8 cellular contexts compared by ENCODE assay signal in genomic region chr12:121530600-121531355, GRCh38. TPM values are rescaled to one million over a fixed set of nuclear protein-coding genes. Genes with fewer than 3 reads are reported as not detected.
DNase-seq lines count a peak whose midpoint lies in the region; ATAC-seq and TF ChIP-seq lines count a peak whose summit lies in the region.

No MANE protein-coding gene starts in this region.

- H3K4me3 ChIP-seq in fibroblast of villous mesenchyme (ENCODE audit: low read depth, low read length) = no peak overlapping the region

- ATAC-seq in GM18868 (IDR thresholded peaks at IDR 0.05; ENCODE audit: unreplicated experiment) (peak; percentile 53), GM19328 (IDR thresholded peaks at IDR 0.05; ENCODE audit: unreplicated experiment) (no peak), HG02759 (IDR thresholded peaks at IDR 0.05; ENCODE audit: unreplicated experiment) (no peak)

- TF ChIP-seq CTCF in fibroblast of villous mesenchyme (IDR thresholded peaks at IDR 0.05; ENCODE audit: insufficient read depth, low read depth, low read length) = no peak

- DNase-seq in NOMO-1 (lab: John Stamatoyannopoulos, UW; ENCODE audit: unreplicated experiment in 2 of 2) (peak; percentile 69 to 74), activated T-cell treated with anti-CD3 and anti-CD28 coated beads for 48 hours (ENCODE audit: low read depth) (peak; percentile 43), fibroblast of villous mesenchyme (ENCODE audit: low read depth) (peak; percentile 84), renal cortical epithelial cell (ENCODE audit: low read depth) (peak; percentile 69), RPMI8226 (no peak)

RNA-seq across cellular contexts. Expression of gene KDM2B, which starts 50.0 kb away (rescaled TPM):
- total RNA-seq in fibroblast of villous mesenchyme = 28.1 and 34.1 TPM in 2 replicates
- 15.8 and 21.0 TPM in 2 replicates for total RNA-seq in renal cortical epithelial cell
